ENCODE assay signal across 31 cellular contexts in the genomic region with DNA sequence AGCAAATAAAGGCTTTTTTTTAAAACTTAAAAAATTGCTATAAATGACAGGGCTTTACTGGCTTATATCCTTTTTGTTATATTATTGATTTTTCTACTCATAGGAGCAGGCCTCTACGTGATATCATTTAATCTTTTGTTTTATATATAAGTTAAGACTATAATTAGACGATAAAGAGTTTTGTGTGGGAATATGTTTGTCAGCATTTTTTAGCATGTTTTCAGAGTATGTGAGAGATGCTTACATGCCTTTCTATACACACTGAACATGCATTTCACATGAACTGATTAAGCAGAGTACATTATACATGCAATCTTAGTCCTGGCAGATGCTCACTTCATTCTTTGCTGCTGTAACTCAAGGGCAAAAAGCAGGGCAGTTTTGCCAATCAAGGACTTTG. TPM values are rescaled to one million over a fixed set of nuclear protein-coding genes. Genes with fewer than 3 reads are reported as not detected.
"Had no signal": no experiment of that assay in that cellular context is flagged by ENCODE, and none has a peak within 500 bp of the region (broad histone marks: within the 10 kb centered on the region; RNA-seq: fewer than 3 reads in every experiment).

No MANE protein-coding gene starts in this region.

- DNase-seq: natural killer cell; occipital lobe; ovary; posterior cingulate gyrus; psoas muscle; right cardiac atrium; spleen; stimulated activated CD4-positive, alpha-beta T cell treated with anti-CD3 and anti-CD28 coated beads, Interleukin-12 subunit alpha, Interleukin-12 subunit beta, amount 100 ng/mL, for 4 hours; stimulated activated CD4-positive, alpha-beta T cell treated with anti-CD3 and anti-CD28 coated beads, Interleukin-1b, Interleukin-23, amount 100 ng/mL, for 48 hours; stimulated activated CD4-positive, alpha-beta T cell treated with anti-CD3 and anti-CD28 coated beads, Interleukin-4, amount 100 ng/mL, for 1 hour; stimulated activated CD4-positive, alpha-beta T cell treated with anti-CD3 and anti-CD28 coated beads, Interleukin-4, amount 100 ng/mL, for 4 hours; stimulated activated CD8-positive, alpha-beta memory T cell treated with anti-CD3 and anti-CD28 coated beads, Interleukin-4, amount 100 ng/mL, for 48 hours; stimulated activated naive CD4-positive, alpha-beta T cell; stimulated activated naive CD8-positive, alpha-beta T cell treated with anti-CD3 and anti-CD28 coated beads, Interleukin-15, amount 100 ng/mL, for 72 hours; stimulated activated naive CD8-positive, alpha-beta T cell treated with anti-CD3 and anti-CD28 coated beads, Interleukin-15, Interleukin-2, amounts not matched to agents 100 U/mL and 50 U/mL, for 24 hours; substantia nigra; testis; tibial artery; transverse colon; upper lobe of right lung; uterus had no signal

- H3K27ac ChIP-seq: neural progenitor cell, ovary, parathyroid adenoma, psoas muscle, skin epidermis, spleen, suprapubic skin, testis, tibial artery, transverse colon, upper lobe of right lung, uterus had no signal

- H3K4me3 ChIP-seq: neural progenitor cell, ovary, psoas muscle, skin epidermis, smooth muscle cell, spleen, suprapubic skin, testis, tibial artery, transverse colon, upper lobe of right lung, uterus had no signal

- H3K4me2 ChIP-seq: neural progenitor cell, smooth muscle cell had no signal

- ATAC-seq: natural killer cell; psoas muscle; right cardiac atrium; sciatic nerve; stimulated activated memory B cell treated with anti-CD40 and anti-IgM and Interleukin-4, amounts not matched to agents 10 μg/mL and 1 μg/mL and 100 μg/mL, for 72 hours; stimulated activated naive CD8-positive, alpha-beta T cell treated with anti-CD3 and anti-CD28 coated beads, Interleukin-15, amount 100 ng/mL, for 72 hours; stimulated activated naive CD8-positive, alpha-beta T cell treated with anti-CD3 and anti-CD28 coated beads, Interleukin-15, Interleukin-2, amounts not matched to agents 100 U/mL and 50 U/mL, for 24 hours; upper lobe of right lung had no signal

- H3K9me3 ChIP-seq: ovary, spleen, suprapubic skin, testis, tibial artery, transverse colon, upper lobe of right lung, uterus had no signal

- H3K27me3 ChIP-seq: ovary, testis, uterus had no signal

- H3K79me2 ChIP-seq: parathyroid adenoma had no signal

- H3K4me1 ChIP-seq: neural progenitor cell, parathyroid adenoma, psoas muscle, suprapubic skin, testis, tibial artery, transverse colon, upper lobe of right lung, uterus had no signal

- H2AFZ ChIP-seq: neural progenitor cell, parathyroid adenoma had no signal

- H3K36me3 ChIP-seq: neural progenitor cell, ovary, spleen, suprapubic skin, tibial artery, transverse colon, upper lobe of right lung, uterus had no signal

- H3K9ac ChIP-seq: neural progenitor cell, parathyroid adenoma had no signal

RNA-seq across cellular contexts. Expression of a gene that starts 7.7 kb away (rescaled TPM):
- total RNA-seq: natural killer cell, smooth muscle cell had no signal
- polyA plus RNA-seq: smooth muscle cell had no signal

RNA-seq across cellular contexts. Expression of a gene that starts 30.9 kb away (rescaled TPM):
- total RNA-seq: natural killer cell, occipital lobe, osteoblast, ovary, progenitor cell of endocrine pancreas, psoas muscle, renal cortical epithelial cell, right cardiac atrium, smooth muscle cell, spleen, suprapubic skin, upper lobe of right lung, uterus had no signal
- polyA plus RNA-seq: ovary, psoas muscle, smooth muscle cell had no signal
